ENCODE assay signal across 1 cellular context in genomic region chr11:69905611-69906452, GRCh38.
TF ChIP-seq lines count a peak whose summit lies in the region.

No MANE protein-coding gene starts in this region.

TF ChIP-seq in K562, 482 proteins besides CTCF, POLR2A, EP300 and RAD21 (continued from another document and continues in another):
- TF ChIP-seq STAT5A (IDR thresholded peaks at IDR 0.05; ENCODE audit: borderline replicate concordance, low read length) (peak; percentile 83), RBM15 (IDR thresholded peaks at IDR 0.05; ENCODE audit: insufficient read depth, low read length) (no peak), ZNF518B (CRISPR knock-in tag; IDR thresholded peaks at IDR 0.05) (no peak), DLX4 (CRISPR knock-in tag; IDR thresholded peaks at IDR 0.05) (no peak), HMG20B (CRISPR knock-in tag; IDR thresholded peaks at IDR 0.05) (no peak), ZNF384 (IDR thresholded peaks at IDR 0.05; ENCODE audit: low read depth, low read length) (no peak), CBX8 (IDR thresholded peaks at IDR 0.05; ENCODE audit: borderline replicate concordance, extremely low read depth, low read depth, low read length, poor library complexity, severe bottlenecking) (no peak), HMGXB4 (CRISPR knock-in tag; IDR thresholded peaks at IDR 0.05) (no peak), MTF1 (CRISPR knock-in tag; IDR thresholded peaks at IDR 0.05; ENCODE audit: borderline replicate concordance) (no peak), ARID2 (IDR thresholded peaks at IDR 0.05) (no peak), BCL6 (CRISPR knock-in tag; IDR thresholded peaks at IDR 0.05) (peak; percentile 45; the same call in 1 of the 2 replicates), TAF15 (IDR thresholded peaks at IDR 0.05; ENCODE audit: low read depth, low read length) (no peak), ZNF589 (CRISPR knock-in tag; IDR thresholded peaks at IDR 0.05; ENCODE audit: low read depth) (peak; percentile 93), ZBTB12 (CRISPR knock-in tag; IDR thresholded peaks at IDR 0.05) (no peak), GTF3C2 (IDR thresholded peaks at IDR 0.05; ENCODE audit: borderline replicate concordance, extremely low read depth, insufficient read length) (no peak), GATAD2B (IDR thresholded peaks at IDR 0.05; ENCODE audit: borderline replicate concordance) (no peak; the same call in 1 of the 2 replicates), MAZ (CRISPR knock-in tag; conservative IDR thresholded peaks at IDR 0.05 in 1 of 2, IDR thresholded peaks at IDR 0.05 in 1 of 2) (peak in 1 of 2 experiments; percentile 60; a peak in 2 of 4 replicates), E2F5 (CRISPR knock-in tag; IDR thresholded peaks at IDR 0.05) (no peak), DIDO1 (tag; IDR thresholded peaks at IDR 0.05; ENCODE audit: low read depth) (no peak), ZNF57 (CRISPR knock-in tag; IDR thresholded peaks at IDR 0.05) (no peak), ZNF23 (CRISPR knock-in tag; IDR thresholded peaks at IDR 0.05) (no peak), ZNF512 (tag; IDR thresholded peaks at IDR 0.05) (no peak), ZNF707 (CRISPR knock-in tag; conservative IDR thresholded peaks at IDR 0.05) (no peak), JUND (IDR thresholded peaks at IDR 0.05; ENCODE audit: borderline replicate concordance, low read depth, low read length) (peak; percentile 61), JUND (tag; IDR thresholded peaks at IDR 0.05; ENCODE audit: borderline replicate concordance, low read depth, low read length) (no peak; the same call in 2 of the 3 replicates), CREBBP (IDR thresholded peaks at IDR 0.05; ENCODE audit: low read depth, low read length) (no peak), ATF1 (CRISPR knock-in tag; IDR thresholded peaks at IDR 0.05) (no peak), ATF1 (tag; IDR thresholded peaks at IDR 0.05) (peak; percentile 40; the same call in 1 of the 2 replicates), IRF2 (CRISPR knock-in tag; IDR thresholded peaks at IDR 0.05) (no peak), CREB3 (tag; conservative IDR thresholded peaks at IDR 0.05; ENCODE audit: low read depth) (no peak), RUNX1 (IDR thresholded peaks at IDR 0.05; ENCODE audit: low read depth) (no peak), DMBX1 (CRISPR knock-in tag; IDR thresholded peaks at IDR 0.05; ENCODE audit: borderline replicate concordance) (peak; percentile 91), GATAD2A (IDR thresholded peaks at IDR 0.05) (peak; percentile 93), MAFK (IDR thresholded peaks at IDR 0.05; ENCODE audit: low read length) (no peak), MYBL2 (IDR thresholded peaks at IDR 0.05; ENCODE audit: low read depth) (no peak), MYBL2 (CRISPR knock-in tag; IDR thresholded peaks at IDR 0.05; ENCODE audit: borderline replicate concordance) (no peak), HDAC1 (IDR thresholded peaks at IDR 0.05) (peak; percentile 39 to 90; a peak in 3 of 4 replicates), TCF3 (CRISPR knock-in tag; IDR thresholded peaks at IDR 0.05) (peak; percentile 98), MYC (IDR thresholded peaks at IDR 0.05; ENCODE audit: low read depth, low read length) (peak; percentile 62), MYC (CRISPR knock-in tag; IDR thresholded peaks at IDR 0.05; ENCODE audit: borderline replicate concordance, low read depth) (no peak), BRCA1 (IDR thresholded peaks at IDR 0.05) (no peak), BRCA1 (CRISPR knock-in tag; IDR thresholded peaks at IDR 0.05) (no peak), HOXB6 (CRISPR knock-in tag; IDR thresholded peaks at IDR 0.05; ENCODE audit: borderline replicate concordance) (no peak), ZFX (CRISPR knock-in tag; IDR thresholded peaks at IDR 0.05) (peak; percentile 61), NCOA2 (IDR thresholded peaks at IDR 0.05; ENCODE audit: partially characterized antibody in 2 of 2) (no peak), BCLAF1 (IDR thresholded peaks at IDR 0.05; ENCODE audit: borderline replicate concordance in 1 of 2, control insufficient read depth in 1 of 2, low read depth in 2 of 2, low read length in 1 of 2) (no peak), U2AF2 (optimal IDR thresholded peaks at IDR 0.05; ENCODE audit: low read depth, low read length) (no peak), ELF4 (CRISPR knock-in tag; IDR thresholded peaks at IDR 0.05) (0 out of 2 replicates have a peak, but pooled peaks have one; percentile 49), SMAD2 (IDR thresholded peaks at IDR 0.05; ENCODE audit: low read depth, low read length) (no peak), XRCC5 (IDR thresholded peaks at IDR 0.05; ENCODE audit: low read depth, low read length) (0 out of 2 replicates have a peak, but pooled peaks have one; percentile 30), ZNF263 (CRISPR knock-in tag; IDR thresholded peaks at IDR 0.05; ENCODE audit: borderline replicate concordance) (no peak), CHD1 (IDR thresholded peaks at IDR 0.05; ENCODE audit: low read length) (no peak)
